ENCODE assay signal across 9 cellular contexts in genomic region chr11:122209619-122210377, GRCh38.
DNase-seq lines count a peak whose midpoint lies in the region; ATAC-seq and TF ChIP-seq lines count a peak whose summit lies in the region.
"Had no signal": no experiment of that assay in that cellular context is flagged by ENCODE, and none has a peak within 500 bp of the region (broad histone marks: within the 10 kb centered on the region; RNA-seq: fewer than 3 reads in every experiment).

No MANE protein-coding gene starts in this region.

- TF ChIP-seq CTCF in MCF 10A (IDR thresholded peaks at IDR 0.05; ENCODE audit: unreplicated experiment) (no peak), mammary epithelial cell (conservative IDR thresholded peaks at IDR 0.05 in 1 of 2, IDR thresholded peaks at IDR 0.05 in 1 of 2; ENCODE audit: extremely low read depth in 1 of 2, insufficient read depth in 1 of 2, low read depth in 1 of 2, low read length in 2 of 2) (no peak), lung (IDR thresholded peaks at IDR 0.05; ENCODE audit: control extremely low read depth, extremely low read depth) (no peak), vagina (IDR thresholded peaks at IDR 0.05) (no peak)

- dilution Hi-C loops in mammary epithelial cell (cut with HindIII; ENCODE audit: low sequenced_read_pairs) = no loop called here

- H3K36me3 ChIP-seq in mammary epithelial cell (ENCODE audit: insufficient read depth, low read length) (no peaks in the 10 kb centered on the region), lung (ENCODE audit: control insufficient read depth in 2 of 2, insufficient read depth in 2 of 2, low read length in 2 of 2) (no peaks in the 10 kb centered on the region), vagina (no peaks in the 10 kb centered on the region)

- in situ Hi-C loops in mammary epithelial cell (cut with MboI; ENCODE audit: low sequenced_read_pairs in 2 of 2) = loop anchor here (5.0 to 10.0 kb wide), 3 partner anchors 95 to 555 kb away; partner anchors contain the start of gene BLID (in 2 of the 2)

- TF ChIP-seq POLR2A in vagina (IDR thresholded peaks at IDR 0.05) = no peak

- ATAC-seq in lung (ENCODE audit: insufficient read depth, low FRiP score) (peak; percentile 15), GM21529 (IDR thresholded peaks at IDR 0.05; ENCODE audit: unreplicated experiment) (no peak)

- no peak overlapping the region for H3K4me2 ChIP-seq in mammary epithelial cell (ENCODE audit: insufficient read depth, low read depth, low read length)

- intact Hi-C loops in MCF 10A (cut with micrococcal nuclease) = loop anchor here (10.0 kb wide), 3 partner anchors 155 to 915 kb away; partner anchors contain the start of gene SC5D
- intact Hi-C loops in mammary epithelial cell (cut with micrococcal nuclease) = loop anchor here (10.0 kb wide), 1 partner anchor 755 kb away; the partner anchor contains the start of genes SORL1 and SORL1-AS1
- intact Hi-C loops in vagina (cut with DNase I) = loop anchor here (5.0 to 10.0 kb wide), 3 partner anchors 85 to 175 kb away; no protein-coding TSS in a partner anchor

- 34% methylated on average over 4 of the region's 4 CpGs for WGBS in mammary epithelial cell (ENCODE audit: low coverage, missing lambda C conversion rate)
- 47 to 51% methylated on average over 4 of the region's 4 CpGs for WGBS in lung, 2 donors

- POLR2A ChIA-PET in MCF 10A (lab: Yijun Ruan, JAX) = interaction anchor here (0.7 to 1.7 kb wide), 6 partner anchors 37 to 555 kb away, joined by 3 to 7 read pairs (median 4); no protein-coding TSS in a partner anchor

- H3K9me3 ChIP-seq in mammary epithelial cell (replicated peaks; ENCODE audit: insufficient read depth, low read length) (no peaks in the 10 kb centered on the region), lung (ENCODE audit: control insufficient read depth in 2 of 2, insufficient read depth in 1 of 2, low read length in 1 of 2) (no peaks in the 10 kb centered on the region), vagina (no peaks in the 10 kb centered on the region)

- CTCF ChIA-PET in MCF 10A (lab: Yijun Ruan, JAX) (interaction anchor here (1.5 kb wide), 1 partner anchor 297 kb away, joined by 4 read pairs; no protein-coding TSS in a partner anchor), mammary epithelial cell (lab: Charles Lee; ENCODE audit: low non-redundant PET) (interaction anchor here (0.6 to 0.7 kb wide), 2 partner anchors 101 to 555 kb away, joined by 3 to 4 read pairs; no protein-coding TSS in a partner anchor)

- DNase-seq in MCF 10A (ENCODE audit: unreplicated experiment) = peak; percentile 95
- DNase-seq in mammary epithelial cell = no peak
- peak; percentile 53 to 73 for DNase-seq in dermis microvascular lymphatic vessel endothelial cell (ENCODE audit: low read depth in 2 of 2)
- peak; percentile 59 for DNase-seq in lung (ENCODE audit: low spot score)
- no peak for DNase-seq in vagina (ENCODE audit: extremely low spot score in 2 of 2)
- DNase-seq in DMS53 treated with DMSO at 0.1 percent for 48 hours (lab: John Stamatoyannopoulos, UW; ENCODE audit: unreplicated experiment) = no peak
- no peak for DNase-seq in D341Med (ENCODE audit: low spot score)

- H3K9ac ChIP-seq in mammary epithelial cell (ENCODE audit: insufficient read depth, low read length) = no peak overlapping the region

- H3K27me3 Mint-ChIP-seq in MCF 10A (ENCODE audit: insufficient read depth, unreplicated experiment) = no peaks in the 10 kb centered on the region

- H3K27me3 ChIP-seq in mammary epithelial cell (ENCODE audit: insufficient read depth, low read length) = no peaks in the 10 kb centered on the region
- H3K27me3 ChIP-seq in lung (ENCODE audit: control insufficient read depth, insufficient read depth) = no peaks in the 10 kb centered on the region
- H3K27me3 ChIP-seq in vagina = no peaks in the 10 kb centered on the region

- H4K20me1 ChIP-seq in mammary epithelial cell (ENCODE audit: insufficient read depth, low read length) = no peaks in the 10 kb centered on the region

- H3K4me3 ChIP-seq in mammary epithelial cell (replicated peaks in 1 of 3; ENCODE audit: insufficient read depth in 1 of 3, low read depth in 2 of 3, low read length in 3 of 3) (no peak overlapping the region), lung (no peak overlapping the region), vagina (no peak overlapping the region)

- H3K4me3 Mint-ChIP-seq in MCF 10A (ENCODE audit: unreplicated experiment) = no peak overlapping the region
- H3K4me3 Mint-ChIP-seq: B cell had no signal

- peak overlapping the region; percentile 17 for H3K27ac Mint-ChIP-seq in MCF 10A (ENCODE audit: low read depth, unreplicated experiment)
- H3K27ac Mint-ChIP-seq: B cell had no signal

- H2AFZ ChIP-seq in mammary epithelial cell (ENCODE audit: low read depth, low read length) = no peak overlapping the region

- BruUV-seq in MCF 10A (replicated peaks; lab: Mats Ljungman, UMichigan) (no TSS peak), mammary epithelial cell (replicated peaks; lab: Mats Ljungman, UMichigan) (no TSS peak)

- H3K27ac ChIP-seq in mammary epithelial cell (ENCODE audit: insufficient read depth, low read depth, low read length) = no peak overlapping the region
- H3K27ac ChIP-seq in lung (ENCODE audit: low read depth in 1 of 2, low read length in 1 of 2) = no peak overlapping the region
- H3K27ac ChIP-seq in vagina = peak overlapping the region; percentile 70

- peaks cover 17% of the 10 kb centered on the region for H3K36me3 Mint-ChIP-seq in MCF 10A (ENCODE audit: insufficient read depth, unreplicated experiment)

- H3K4me1 ChIP-seq in mammary epithelial cell (ENCODE audit: insufficient read depth, low read length) (peaks cover 8% of the 10 kb centered on the region), lung (ENCODE audit: control insufficient read depth in 2 of 2, insufficient read depth in 2 of 2, low read length in 2 of 2) (peaks cover 5 to 11% of the 10 kb centered on the region in 2 donors), vagina (peaks cover 44% of the 10 kb centered on the region)

- peaks cover 34% of the 10 kb centered on the region for H3K4me1 Mint-ChIP-seq in MCF 10A (ENCODE audit: insufficient read depth, unreplicated experiment)
- H3K4me1 Mint-ChIP-seq: B cell had no signal

- no peaks in the 10 kb centered on the region for H3K9me3 Mint-ChIP-seq in MCF 10A (ENCODE audit: unreplicated experiment)

- H3K79me2 ChIP-seq in mammary epithelial cell (ENCODE audit: insufficient read depth, low read length) = no peaks in the 10 kb centered on the region

Comparison
In these comparisons a context has a peak if more than half of its experiments do, and no peak if none do; other contexts are left out.
1. DNase-seq: peak in MCF 10A (single experiment), dermis microvascular lymphatic vessel endothelial cell (2 of 2) and lung (single experiment); none in mammary epithelial cell (single experiment), vagina (0 of 2), DMS53 treated with DMSO at 0.1 percent for 48 hours (single experiment) and D341Med (single experiment).